7 cellular contexts compared by ENCODE assay signal in genomic region chr1:61078611-61079010, GRCh38. TPM values are rescaled to one million over a fixed set of nuclear protein-coding genes. Genes with fewer than 3 reads are reported as not detected.
DNase-seq lines count a peak whose midpoint lies in the region; ATAC-seq and TF ChIP-seq lines count a peak whose summit lies in the region.

No MANE protein-coding gene starts in this region.

- no peaks in the 10 kb centered on the region for H3K79me1 ChIP-seq in IMR-90 (ENCODE audit: low read depth in 1 of 2, low read length in 2 of 2)

- no peak overlapping the region for H3K4ac ChIP-seq in IMR-90 (ENCODE audit: low read depth, low read length)

- H3K36me3 ChIP-seq in IMR-90 (ENCODE audit: control insufficient read depth, insufficient read depth, low read length) = no peaks in the 10 kb centered on the region

- H2AFZ ChIP-seq in IMR-90 (replicated peaks; ENCODE audit: low read length, poor library complexity) = peak overlapping the region; percentile 69

- no peaks in the 10 kb centered on the region for H3K27me3 ChIP-seq in IMR-90 (ENCODE audit: control insufficient read depth, insufficient read depth, low read length)

- no peak overlapping the region for H2AK5ac ChIP-seq in IMR-90 (ENCODE audit: low read depth, low read length)

- WGBS in IMR-90 (ENCODE audit: extremely low coverage in 2 of 2, insufficient read length in 1 of 2), 2 experiments = no CpG with 5 or more reads among the region's 5 CpGs

- H2AK9ac ChIP-seq in IMR-90 (replicated peaks; ENCODE audit: low read depth, low read length, poor library complexity) = no peak overlapping the region

- no peak for TF ChIP-seq CTCF in IMR-90 (conservative IDR thresholded peaks at IDR 0.05; ENCODE audit: low read depth, low read length)
- no peak for TF ChIP-seq CTCF in WI38 (IDR thresholded peaks at IDR 0.05; ENCODE audit: low read depth, low read length)

- no peak for DNase-seq in IMR-90
- peak; percentile 70 for DNase-seq in globus pallidus (ENCODE audit: low spot score)
- DNase-seq in ureter (ENCODE audit: low spot score) = no peak
- no peak for DNase-seq in NCI-H2196 (lab: John Stamatoyannopoulos, UW; ENCODE audit: unreplicated experiment)
- no peak for DNase-seq in iPS-NIHi11 (ENCODE audit: low spot score)

- no peak overlapping the region for H3K56ac ChIP-seq in IMR-90 (ENCODE audit: extremely low read depth, insufficient read depth, low read length)

- no peak overlapping the region for H4K5ac ChIP-seq in IMR-90 (ENCODE audit: low read depth, low read length)

- in situ Hi-C loops in IMR-90 (cut with MboI; ENCODE audit: low sequenced_read_pairs) = no loop called here

- H3K9me1 ChIP-seq in IMR-90 (ENCODE audit: insufficient read depth, low read length) = no peaks in the 10 kb centered on the region

- no peak overlapping the region for H3K9ac ChIP-seq in IMR-90 (ENCODE audit: low read depth, low read length)

- no peaks in the 10 kb centered on the region for H3K4me1 ChIP-seq in IMR-90 (ENCODE audit: control insufficient read depth, insufficient read depth, low read length)

- TF ChIP-seq POLR2A in IMR-90 (IDR thresholded peaks at IDR 0.05; ENCODE audit: low read depth, low read length) = no peak

- dilution Hi-C loops in IMR-90 (cut with HindIII; ENCODE audit: low sequenced_read_pairs, unreplicated experiment) = no loop called here

- H4K91ac ChIP-seq in IMR-90 (ENCODE audit: insufficient read depth, low read depth, low read length) = no peak overlapping the region

- H2BK120ac ChIP-seq in IMR-90 (ENCODE audit: low read depth, low read length) = no peak overlapping the region

- H3K14ac ChIP-seq in IMR-90 (replicated peaks; ENCODE audit: low read depth, low read length) = no peak overlapping the region

- no TSS peak for BruUV-seq in IMR-90 (replicated peaks; lab: Mats Ljungman, UMichigan)

- TF ChIP-seq RAD21 in IMR-90 (IDR thresholded peaks at IDR 0.05; ENCODE audit: low read length) = no peak

- no peak for ATAC-seq in IMR-90 (ENCODE audit: low read depth)

- H2BK20ac ChIP-seq in IMR-90 (ENCODE audit: low read depth, low read length) = no peak overlapping the region

- H3K4me3 ChIP-seq in IMR-90 (ENCODE audit: insufficient read depth, low read depth, low read length) (no peak overlapping the region), WI38 (ENCODE audit: low read depth, low read length) (peak overlapping the region; percentile 4; the same call in 1 of the 2 replicates), skin epidermis (peak overlapping the region in 5 of 7 experiments; percentile 39 to 46 (median 45))

- peak overlapping the region; percentile 7 for H3K4me2 ChIP-seq in IMR-90 (ENCODE audit: low read depth, low read length)

- no peak overlapping the region for H2BK5ac ChIP-seq in IMR-90 (ENCODE audit: low read depth, low read length, poor library complexity, severe bottlenecking)

- no peak overlapping the region for H3K18ac ChIP-seq in IMR-90 (ENCODE audit: low read depth, low read length)

- CTCF ChIA-PET in IMR-90 (lab: Yijun Ruan, JAX) = interaction anchor here (0.6 to 1.4 kb wide), 3 partner anchors 28 to 956 kb away, joined by 4 to 6 read pairs (median 5); no protein-coding TSS in a partner anchor

- H2BK15ac ChIP-seq in IMR-90 (ENCODE audit: low read depth, low read length) = no peak overlapping the region

- H3K23ac ChIP-seq in IMR-90 (ENCODE audit: low read depth, low read length) = no peak overlapping the region

- peak overlapping the region; percentile 1 to 4; a peak in 2 of 4 replicates for H4K8ac ChIP-seq in IMR-90 (ENCODE audit: low read depth in 2 of 2, low read length in 2 of 2)

- POLR2A ChIA-PET in IMR-90 (lab: Charles Lee; ENCODE audit: unreplicated experiment) = no interaction called here

- no peaks in the 10 kb centered on the region for H3K9me3 ChIP-seq in IMR-90 (ENCODE audit: control insufficient read depth, insufficient read depth, low read length)

- H4K20me1 ChIP-seq in IMR-90 (ENCODE audit: insufficient read depth, low read length) = no peaks in the 10 kb centered on the region

- no peak overlapping the region for H3K27ac ChIP-seq in IMR-90 (ENCODE audit: insufficient read depth, low read length)
- peak overlapping the region in 19 of 21 experiments; percentile 0 to 96 (median 77) for H3K27ac ChIP-seq in skin epidermis

- intact Hi-C loops in IMR-90 (cut with micrococcal nuclease) = loop anchor here (1.0 to 10.0 kb wide), 3 partner anchors 20 to 666 kb away; partner anchors contain the start of gene PATJ

TF ChIP-seq in IMR-90, 13 proteins besides CTCF, POLR2A, EP300 and RAD21:
- TF ChIP-seq RCOR1 (IDR thresholded peaks at IDR 0.05; ENCODE audit: insufficient replicate concordance, low read length) = no peak
- no peak for TF ChIP-seq USF2 (IDR thresholded peaks at IDR 0.05; ENCODE audit: low read depth, low read length)

RNA-seq across cellular contexts. Expression of gene NFIA, which starts 3.8 kb away (rescaled TPM):
- total RNA-seq in IMR-90 (2012; rRNA removed) (2.2 TPM in 2 replicates), ureter (132 TPM)
- polyA plus RNA-seq in IMR-90 (2012; rRNA removed) = 1.6 and 1.8 TPM in 2 replicates
- polyA plus RNA-seq in IMR-90 (2012; cell fraction: cytosol; rRNA removed) = 0.60 and 1.2 TPM in 2 replicates
- 0.83 and 1.2 TPM in 2 replicates for polyA plus RNA-seq in IMR-90 (2012; cell fraction: nucleus; rRNA removed; ENCODE audit: low replicate concordance)

Comparison
In these comparisons a context has a peak if more than half of its experiments do, and no peak if none do; other contexts are left out.
1. RNA of gene NFIA, which starts 3.8 kb away (total RNA-seq): 132 TPM in ureter (single experiment); 2.2 TPM in IMR-90; every median in the first group is over 10 times any median in the second.